Comparison of ENCODE assay signal across 21 cellular contexts in the genomic region with DNA sequence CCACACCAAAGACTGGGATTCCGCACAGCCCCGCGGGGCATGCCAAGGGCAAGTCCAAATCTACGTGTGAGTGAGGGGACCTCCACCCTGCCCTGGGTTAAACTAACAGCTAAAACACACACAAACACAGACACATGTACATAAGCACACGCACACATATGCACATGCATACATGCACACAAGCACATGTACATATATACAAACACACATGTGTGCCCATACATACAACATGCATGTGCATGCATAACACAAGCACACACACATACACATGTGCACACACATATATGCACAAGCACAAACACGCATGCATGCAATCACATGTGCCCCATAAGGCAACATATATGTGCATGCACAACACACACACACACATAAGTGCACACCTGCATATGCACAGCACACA.
"Had no signal": no experiment of that assay in that cellular context is flagged by ENCODE, and none has a peak within 500 bp of the region (broad histone marks: within the 10 kb centered on the region; RNA-seq: fewer than 3 reads in every experiment).

No MANE protein-coding gene starts in this region.

- ATAC-seq: esophagus mucosa; mucosa of descending colon; psoas muscle; stimulated activated naive B cell treated with anti-CD40 and anti-IgM and Interleukin-4, amounts not matched to agents 10 μg/mL and 1 μg/mL and 100 μg/mL, for 72 hours; stimulated activated naive CD8-positive, alpha-beta T cell treated with anti-CD3 and anti-CD28 coated beads, Interleukin-15, amount 100 ng/mL, for 72 hours had no signal

- H3K9me3 ChIP-seq: heart right ventricle, mucosa of descending colon, neutrophil, psoas muscle, sigmoid colon, testis, transverse colon had no signal

- H3K27ac ChIP-seq: neutrophil, psoas muscle, sigmoid colon, skin epidermis, testis, transverse colon had no signal

- FAIRE-seq: colon, frontal cortex, islet of Langerhans had no signal

- H3K4me3 ChIP-seq: heart right ventricle, mucosa of descending colon, psoas muscle, sigmoid colon, skin epidermis, testis, transverse colon had no signal

- H3K27me3 ChIP-seq: testis had no signal

- H3K36me3 ChIP-seq: heart right ventricle, neutrophil, sigmoid colon, transverse colon had no signal

- DNase-seq: cerebellar nuclear complex; dermis blood vessel endothelial cell; heart right ventricle; hypothalamus; mammary epithelial cell; mucosa of descending colon; natural killer cell; psoas muscle; sigmoid colon; stimulated activated CD4-positive, alpha-beta T cell treated with anti-CD3 and anti-CD28 coated beads, Interleukin-2, amount 100 ng/mL, for 24 hours; stimulated activated CD4-positive, alpha-beta T cell treated with anti-CD3 and anti-CD28 coated beads, Interleukin-4, amount 100 ng/mL, for 4 hours; stimulated activated naive B cell treated with anti-CD40 and anti-IgM and Interleukin-4, amounts not matched to agents 10 μg/mL and 1 μg/mL and 100 μg/mL, for 72 hours; stimulated activated naive CD8-positive, alpha-beta T cell treated with anti-CD3 and anti-CD28 coated beads, Interleukin-15, amount 100 ng/mL, for 72 hours; testis; transverse colon had no signal

- H3K4me1 ChIP-seq: psoas muscle had no signal
